14 cellular contexts compared by ENCODE assay signal in genomic region chr1:181077576-181078242, GRCh38. TPM values are rescaled to one million over a fixed set of nuclear protein-coding genes. Genes with fewer than 3 reads are reported as not detected.
A peak's percentile ranks its signal among the peaks of the same experiment; 100 is the strongest.
DNase-seq lines count a peak whose midpoint lies in the region; ATAC-seq and TF ChIP-seq lines count a peak whose summit lies in the region.
"Had no signal": no experiment of that assay in that cellular context is flagged by ENCODE, and none has a peak within 500 bp of the region (broad histone marks: within the 10 kb centered on the region; RNA-seq: fewer than 3 reads in every experiment).

No MANE protein-coding gene starts in this region.

- no peaks in the 10 kb centered on the region for H3K79me2 ChIP-seq in HCT116 (ENCODE audit: insufficient read depth, low read length)

- no TSS peak for BruUV-seq in HCT116 (replicated peaks; lab: Mats Ljungman, UMichigan)

- H3K9ac ChIP-seq in HCT116 (ENCODE audit: low read length): peak overlapping the region; percentile 33; the same call in 1 of the 2 replicates

- H3K9me3 ChIP-seq in HCT116 (ENCODE audit: control insufficient read depth in 1 of 2, insufficient read depth in 1 of 2, low read depth in 1 of 2, low read length in 2 of 2): no peaks in the 10 kb centered on the region
- no peaks in the 10 kb centered on the region for H3K9me3 ChIP-seq in RWPE2 (ENCODE audit: severe bottlenecking)
- H3K9me3 ChIP-seq: tibial nerve had no signal

- TF ChIP-seq CTCF in HCT116 (IDR thresholded peaks at IDR 0.05 in 2 of 3, conservative IDR thresholded peaks at IDR 0.05 in 1 of 3; ENCODE audit: borderline replicate concordance in 1 of 3, insufficient read depth in 1 of 3, low read depth in 2 of 3, low read length in 2 of 3) (no peak), RWPE2 (IDR thresholded peaks at IDR 0.05; ENCODE audit: poor library complexity, severe bottlenecking) (no peak), fibroblast of pulmonary artery (IDR thresholded peaks at IDR 0.05; ENCODE audit: low read length, missing control alignments) (no peak)

- H3K4me3 ChIP-seq in HCT116 (replicated peaks in 1 of 2; ENCODE audit: low read depth in 1 of 2, low read length in 2 of 2) (0 out of 4 replicates have a peak overlapping the region, but pooled peaks of 1 of the 2 experiments have one; percentile 24), RWPE2 (ENCODE audit: severe bottlenecking) (no peak overlapping the region), fibroblast of pulmonary artery (replicated peaks; ENCODE audit: low read depth, low read length) (no peak overlapping the region)
- H3K4me3 ChIP-seq: tibial nerve had no signal

- H2AFZ ChIP-seq in HCT116 (ENCODE audit: low read depth, low read length, poor library complexity, severe bottlenecking): peak overlapping the region; percentile 94

- RAD21 ChIA-PET in HCT116 (lab: Charles Lee; ENCODE audit: low non-redundant PET in 1 of 2, low total read pairs in 2 of 2, uncharacterized antibody in 2 of 2, unreplicated experiment in 2 of 2): no interaction called here

- intact Hi-C loops in HCT116 (cut with micrococcal nuclease): no loop called here
- intact Hi-C loops in activated CD4-positive, alpha-beta memory T cell treated with anti-CD3 and anti-CD28 coated beads for 36 hours (cut with micrococcal nuclease): loop anchor here (2.0 kb wide), 1 partner anchor 63 kb away; no protein-coding TSS in a partner anchor

- no peak overlapping the region for H3K27ac ChIP-seq in HCT116 (ENCODE audit: low read depth, low read length)
- peak overlapping the region; percentile 80 for H3K27ac ChIP-seq in RWPE2 (ENCODE audit: poor library complexity, severe bottlenecking)
- H3K27ac ChIP-seq: tibial nerve had no signal

- TF ChIP-seq RAD21 in HCT116 (IDR thresholded peaks at IDR 0.05; ENCODE audit: low read depth): no peak

- peaks cover 19 to 34% of the 10 kb centered on the region in 2 experiments for H3K4me1 ChIP-seq in HCT116 (ENCODE audit: control insufficient read depth in 1 of 2, insufficient read depth in 2 of 2, low read length in 2 of 2)
- H3K4me1 ChIP-seq in RWPE2 (ENCODE audit: insufficient read depth, poor library complexity, severe bottlenecking): peaks cover 26% of the 10 kb centered on the region

- no peaks in the 10 kb centered on the region for H3K27me3 ChIP-seq in HCT116 (ENCODE audit: insufficient read depth, low read length)
- no peaks in the 10 kb centered on the region for H3K27me3 ChIP-seq in RWPE2 (ENCODE audit: insufficient read depth, poor library complexity, severe bottlenecking)
- H3K27me3 ChIP-seq: tibial nerve had no signal

- peaks cover 18% of the 10 kb centered on the region for H3K4me1 Mint-ChIP-seq in activated CD4-positive, alpha-beta memory T cell treated with anti-CD3 and anti-CD28 coated beads for 36 hours (ENCODE audit: low read depth)

- POLR2A ChIA-PET in HCT116 (lab: Charles Lee): no interaction called here
- POLR2A ChIA-PET in activated CD4-positive, alpha-beta memory T cell treated with anti-CD3 and anti-CD28 coated beads for 36 hours (lab: Charles Lee): interaction anchor here (0.7 to 2.3 kb wide), 2 partner anchors 13 to 44 kb away, joined by 3 to 20 read pairs; partner anchors contain the start of gene MR1

- CTCF ChIA-PET in HCT116 (lab: Charles Lee): no interaction called here
- CTCF ChIA-PET in activated CD4-positive, alpha-beta memory T cell treated with anti-CD3 and anti-CD28 coated beads for 36 hours (lab: Charles Lee): interaction anchor here (3.8 kb wide), 1 partner anchor 65 kb away, joined by 29 read pairs; no protein-coding TSS in a partner anchor

- no peaks in the 10 kb centered on the region for H3K9me2 ChIP-seq in HCT116 (ENCODE audit: insufficient read depth)

- no peak overlapping the region for H3K27ac Mint-ChIP-seq in activated CD4-positive, alpha-beta memory T cell treated with anti-CD3 and anti-CD28 coated beads for 36 hours

- DNase-seq in A172 (ENCODE audit: low spot score): peak; percentile 88
- no peak for DNase-seq in HCT116 (ENCODE audit: low read depth, low spot score)
- DNase-seq in RWPE2 (ENCODE audit: low spot score): no peak
- peak; percentile 63 for DNase-seq in fibroblast of pulmonary artery (ENCODE audit: low read depth)
- DNase-seq in activated naive CD4-positive, alpha-beta T cell (lab: John Stamatoyannopoulos, UW): no peak
- no peak for DNase-seq in mesenteric fat pad (ENCODE audit: low spot score)
- no peak for DNase-seq in activated CD4-positive, alpha-beta memory T cell treated with anti-CD3 and anti-CD28 coated beads for 36 hours
- DNase-seq: amygdala, DMS79 treated with DMSO at 0.1 percent for 48 hours, naive B cell, NCI-H187 treated with DMSO at 0.1 percent for 48 hours had no signal

- ATAC-seq in HCT116 (peak; percentile 46; the same call in 1 of the 2 replicates), RWPE2 (ENCODE audit: low read depth) (peak; percentile 68), HG02884 (IDR thresholded peaks at IDR 0.05; ENCODE audit: unreplicated experiment) (no peak)
- ATAC-seq: sciatic nerve had no signal

- H3K36me3 Mint-ChIP-seq in activated CD4-positive, alpha-beta memory T cell treated with anti-CD3 and anti-CD28 coated beads for 36 hours: no peaks in the 10 kb centered on the region

- H4K20me1 ChIP-seq in HCT116 (ENCODE audit: insufficient read depth): no peaks in the 10 kb centered on the region

- no peak for TF ChIP-seq POLR2A in HCT116 (IDR thresholded peaks at IDR 0.05; ENCODE audit: borderline replicate concordance, extremely low read depth, insufficient read depth, insufficient read length)

- no peaks in the 10 kb centered on the region for H3K9me3 Mint-ChIP-seq in activated CD4-positive, alpha-beta memory T cell treated with anti-CD3 and anti-CD28 coated beads for 36 hours

- H3K4me2 ChIP-seq in HCT116 (ENCODE audit: low read length): peak overlapping the region; percentile 70

- no peaks in the 10 kb centered on the region for H3K36me3 ChIP-seq in HCT116 (ENCODE audit: control insufficient read depth in 1 of 2, insufficient read depth in 2 of 2, low read length in 2 of 2)
- no peaks in the 10 kb centered on the region for H3K36me3 ChIP-seq in RWPE2 (ENCODE audit: low read depth)
- H3K36me3 ChIP-seq: tibial nerve had no signal

- H3K27me3 Mint-ChIP-seq in activated CD4-positive, alpha-beta memory T cell treated with anti-CD3 and anti-CD28 coated beads for 36 hours: peaks cover 19% of the 10 kb centered on the region

- no peak overlapping the region for H3K4me3 Mint-ChIP-seq in activated CD4-positive, alpha-beta memory T cell treated with anti-CD3 and anti-CD28 coated beads for 36 hours

TF ChIP-seq in HCT116, 20 proteins besides CTCF, POLR2A, EP300 and RAD21:
- TF ChIP-seq CEBPB (IDR thresholded peaks at IDR 0.05; ENCODE audit: low read depth) (no peak), SRF (IDR thresholded peaks at IDR 0.05; ENCODE audit: low read depth) (peak; percentile 77), MAX (IDR thresholded peaks at IDR 0.05) (no peak), FOSL1 (IDR thresholded peaks at IDR 0.05; ENCODE audit: low read depth) (peak; percentile 24; the same call in 1 of the 2 replicates), YY1 (IDR thresholded peaks at IDR 0.05; ENCODE audit: extremely low read depth, insufficient replicate concordance, low read depth, low read length) (no peak), TCF7L2 (IDR thresholded peaks at IDR 0.05; ENCODE audit: borderline replicate concordance, extremely low read depth, insufficient read depth, insufficient read length) (no peak), REST (IDR thresholded peaks at IDR 0.05; ENCODE audit: low read depth) (no peak), SIN3A (IDR thresholded peaks at IDR 0.05; ENCODE audit: low read depth) (no peak), JUND (IDR thresholded peaks at IDR 0.05) (no peak)

RNA-seq across cellular contexts. Expression of gene IER5, which starts 10.8 kb away (rescaled TPM):
- total RNA-seq in A172 (2014; rRNA removed; shearing (Covaris generic)): 41.9 and 45.0 TPM in 2 replicates
- total RNA-seq in HCT116 (2021; ENCODE audit: unreplicated experiment) (30.5 TPM), mesenteric fat pad (9.9 TPM)
- 19.3 and 20.5 TPM in 2 replicates for polyA plus RNA-seq in HCT116 (2012)
- 10 to 100 TPM; 27.9 to 28.9 TPM for total RNA-seq in activated CD4-positive, alpha-beta memory T cell treated with anti-CD3 and anti-CD28 coated beads for 36 hours

RNA-seq across cellular contexts. Expression of gene MR1, which starts 43.9 kb away (rescaled TPM):
- total RNA-seq in A172 (2014; rRNA removed; shearing (Covaris generic)): 19.6 and 21.1 TPM in 2 replicates
- total RNA-seq in HCT116 (2021; ENCODE audit: unreplicated experiment): 6.6 TPM
- polyA plus RNA-seq in HCT116 (2012): 5.4 and 6.1 TPM in 2 replicates
- 14.2 TPM for total RNA-seq in mesenteric fat pad
- total RNA-seq in activated CD4-positive, alpha-beta memory T cell treated with anti-CD3 and anti-CD28 coated beads for 36 hours: 10 to 100 TPM; 19.5 to 21.2 TPM

RNA-seq across cellular contexts. Expression of gene STX6, which starts 55.0 kb away (rescaled TPM):
- total RNA-seq in A172 (2014; rRNA removed; shearing (Covaris generic)): 34.1 and 42.1 TPM in 2 replicates
- total RNA-seq in HCT116 (2021; ENCODE audit: unreplicated experiment) (21.2 TPM), mesenteric fat pad (16.6 TPM)
- 10.3 and 11.4 TPM in 2 replicates for polyA plus RNA-seq in HCT116 (2012)
- 10 to 100 TPM; 18.8 to 19.4 TPM for total RNA-seq in activated CD4-positive, alpha-beta memory T cell treated with anti-CD3 and anti-CD28 coated beads for 36 hours

Comparison
In these comparisons a context has a peak if more than half of its experiments do, and no peak if none do; other contexts are left out.
1. DNase-seq: peak in A172 (single experiment) and fibroblast of pulmonary artery (single experiment); none in HCT116 (single experiment), RWPE2 (single experiment), activated naive CD4-positive, alpha-beta T cell (0 of 4), mesenteric fat pad (single experiment) and activated CD4-positive, alpha-beta memory T cell treated with anti-CD3 and anti-CD28 coated beads for 36 hours (single experiment).